In genomic region chr22:27122561-27122960, GRCh38 we compare ENCODE assay signal across 21 cellular contexts.
"Had no signal": no experiment of that assay in that cellular context is flagged by ENCODE, and none has a peak within 500 bp of the region (broad histone marks: within the 10 kb centered on the region; RNA-seq: fewer than 3 reads in every experiment).

No MANE protein-coding gene starts in this region.

- H3K4me3 ChIP-seq: breast epithelium, dorsolateral prefrontal cortex, hepatocyte, left lung, lung, prostate gland, thyroid gland had no signal

- H3K36me3 ChIP-seq: breast epithelium, left lung, prostate gland, thyroid gland had no signal

- H3K27me3 ChIP-seq: breast epithelium, hepatocyte, left lung, thyroid gland had no signal

- DNase-seq: activated CD4-positive, alpha-beta T cell treated with anti-CD3 and anti-CD28 coated beads for 36 hours; activated CD4-positive, alpha-beta T cell treated with anti-CD3 and anti-CD28 coated beads, Interleukin-2, amount 50 U/mL, for 48 hours; activated CD8-positive, alpha-beta memory T cell treated with anti-CD3 and anti-CD28 coated beads, Interleukin-2, amount 50 U/mL, for 48 hours; activated naive CD4-positive, alpha-beta T cell treated with anti-CD3 and anti-CD28 coated beads for 36 hours; activated naive CD8-positive, alpha-beta T cell treated with anti-CD3 and anti-CD28 coated beads, Interleukin-2, amount 10 ng/mL, durations not matched to agents 7 days and 5 days; activated T-cell treated with anti-CD3 and anti-CD28 coated beads, Interleukin-2, amount 50 U/mL, for 48 hours; amniotic stem cell; dorsolateral prefrontal cortex; effector memory CD8-positive, alpha-beta T cell; foreskin melanocyte; immature natural killer cell; kidney glomerular epithelial cell; left lung; naive thymus-derived CD8-positive, alpha-beta T cell; stimulated activated CD4-positive, alpha-beta T cell treated with anti-CD3 and anti-CD28 coated beads, Interleukin-4, amount 100 ng/mL, for 24 hours; substantia nigra; thyroid gland had no signal

- H3K4me2 ChIP-seq: hepatocyte had no signal

- H3K9me3 ChIP-seq: prostate gland, thyroid gland had no signal

- H3K27ac ChIP-seq: breast epithelium, dorsolateral prefrontal cortex, hepatocyte, left lung, prostate gland, thyroid gland had no signal

- H3K79me2 ChIP-seq: hepatocyte had no signal

- H3K4me1 ChIP-seq: breast epithelium, prostate gland had no signal

- H2AFZ ChIP-seq: hepatocyte had no signal
